ENCODE assay signal across 11 cellular contexts in genomic region chr7:100504031-100504430, GRCh38. TPM values are rescaled to one million over a fixed set of nuclear protein-coding genes. Genes with fewer than 3 reads are reported as not detected.
DNase-seq lines count a peak whose midpoint lies in the region; ATAC-seq, FAIRE-seq and TF ChIP-seq lines count a peak whose summit lies in the region.
"Not testable (repeated sequence)": the region's sequence is repeated elsewhere in the genome, so short reads cannot be mapped to it uniquely, and the experiment has no call there.
"Had no signal": no experiment of that assay in that cellular context is flagged by ENCODE, and none has a peak within 500 bp of the region (broad histone marks: within the 10 kb centered on the region; RNA-seq: fewer than 3 reads in every experiment).

No MANE protein-coding gene starts in this region.

- not testable (repeated sequence) for H3K9me3 ChIP-seq in A549; HCT116 (ENCODE audit: control insufficient read depth in 1 of 2, insufficient read depth in 1 of 2, low read depth in 1 of 2, low read length in 2 of 2); uterus

- TF ChIP-seq CTCF in A549 (IDR thresholded peaks at IDR 0.05); HCT116 (IDR thresholded peaks at IDR 0.05 in 2 of 3, conservative IDR thresholded peaks at IDR 0.05 in 1 of 3; ENCODE audit: borderline replicate concordance in 1 of 3, insufficient read depth in 1 of 3, low read depth in 2 of 3, low read length in 2 of 3); RWPE1 (conservative IDR thresholded peaks at IDR 0.05; ENCODE audit: low read depth); fibroblast of villous mesenchyme (IDR thresholded peaks at IDR 0.05; ENCODE audit: insufficient read depth, low read depth, low read length); nephron progenitor cell (IDR thresholded peaks at IDR 0.05); uterus (IDR thresholded peaks at IDR 0.05): not testable (repeated sequence)

- H4K20me1 ChIP-seq in HCT116 (ENCODE audit: insufficient read depth): not testable (repeated sequence)

- not testable (repeated sequence) for DNase-seq in A549 (ENCODE audit: low read depth in 1 of 2, low spot score in 1 of 2); HCT116 (ENCODE audit: low read depth, low spot score); RWPE1 (ENCODE audit: low spot score); nephron progenitor cell; uterus
- DNase-seq in M059J (ENCODE audit: low read depth): peak; percentile 27
- DNase-seq in amniotic epithelial cell (ENCODE audit: low read depth): peak; percentile 45
- peak; percentile 37 for DNase-seq in fibroblast of villous mesenchyme (ENCODE audit: low read depth)

- not testable (repeated sequence) for H3K36me3 ChIP-seq in HCT116 (ENCODE audit: control insufficient read depth in 1 of 2, insufficient read depth in 2 of 2, low read length in 2 of 2); uterus

- WGBS in A549 (ENCODE audit: missing lambda C conversion rate): 89% methylated on average over 3 of the region's 3 CpGs

- not testable (repeated sequence) for BruUV-seq in HCT116 (replicated peaks; lab: Mats Ljungman, UMichigan)

- H3K27me3 ChIP-seq in HCT116 (ENCODE audit: insufficient read depth, low read length); uterus: not testable (repeated sequence)

- not testable (repeated sequence) for H3K4me3 Mint-ChIP-seq in nephron progenitor cell

- TF ChIP-seq POLR2A in A549 (IDR thresholded peaks at IDR 0.05; ENCODE audit: low read length); HCT116 (IDR thresholded peaks at IDR 0.05; ENCODE audit: borderline replicate concordance, extremely low read depth, insufficient read depth, insufficient read length); uterus (IDR thresholded peaks at IDR 0.05): not testable (repeated sequence)

- H3K9me2 ChIP-seq in HCT116 (ENCODE audit: insufficient read depth): not testable (repeated sequence)

- not testable (repeated sequence) for H3K36me3 Mint-ChIP-seq in nephron progenitor cell (ENCODE audit: low read depth)

- H2AFZ ChIP-seq in HCT116 (ENCODE audit: low read depth, low read length, poor library complexity, severe bottlenecking): peak overlapping the region; percentile 89

- H3K27ac ChIP-seq in A549 (peak overlapping the region; percentile 74 to 78), HCT116 (ENCODE audit: low read depth, low read length) (peak overlapping the region; percentile 83), RWPE1 (peak overlapping the region; percentile 48; the same call in 1 of the 2 replicates), uterus (peak overlapping the region; percentile 54 to 62)

- peaks cover 15% of the 10 kb centered on the region for H3K27me3 Mint-ChIP-seq in nephron progenitor cell (ENCODE audit: low read depth, poor library complexity)

- CTCF ChIA-PET in A549 (lab: Yijun Ruan, JAX): interaction anchor here (0.6 to 1.7 kb wide), 3 partner anchors 15 to 1488 kb away, joined by 3 to 4 read pairs (median 4); no protein-coding TSS in a partner anchor
- CTCF ChIA-PET in HCT116 (lab: Charles Lee): not testable (repeated sequence)
- CTCF ChIA-PET in RWPE1 (lab: Yijun Ruan, JAX): interaction anchor here (0.7 kb wide), 2 partner anchors 21 to 63 kb away, joined by 3 to 4 read pairs; no protein-coding TSS in a partner anchor

- H3K9ac ChIP-seq in HCT116 (ENCODE audit: low read length): peak overlapping the region; percentile 65

- intact Hi-C loops in HCT116 (cut with micrococcal nuclease); uterus (cut with DNase I; ENCODE audit: low total_unique reads): not testable (repeated sequence)

- peaks cover 24% of the 10 kb centered on the region for H3K4me1 ChIP-seq in A549
- peaks cover 29 to 56% of the 10 kb centered on the region in 2 experiments for H3K4me1 ChIP-seq in HCT116 (ENCODE audit: control insufficient read depth in 1 of 2, insufficient read depth in 2 of 2, low read length in 2 of 2)
- not testable (repeated sequence) for H3K4me1 ChIP-seq in uterus

- TF ChIP-seq RAD21 in A549 (conservative IDR thresholded peaks at IDR 0.05 in 1 of 2, IDR thresholded peaks at IDR 0.05 in 1 of 2); HCT116 (IDR thresholded peaks at IDR 0.05; ENCODE audit: low read depth): not testable (repeated sequence)

- H3K4me2 ChIP-seq in A549 (peak overlapping the region; percentile 57), HCT116 (ENCODE audit: low read length) (peak overlapping the region; percentile 94)

- TF ChIP-seq EP300 in A549 (IDR thresholded peaks at IDR 0.05): not testable (repeated sequence)

- peak in 1 of 2 experiments; percentile 49; a peak in 3 of 6 replicates for ATAC-seq in A549
- ATAC-seq in HCT116: not testable (repeated sequence)

- H3K9me3 Mint-ChIP-seq in nephron progenitor cell: not testable (repeated sequence)

- H3K4me3 ChIP-seq in A549; fibroblast of villous mesenchyme (ENCODE audit: low read depth, low read length); uterus: not testable (repeated sequence)
- H3K4me3 ChIP-seq in HCT116 (replicated peaks in 1 of 2; ENCODE audit: low read depth in 1 of 2, low read length in 2 of 2): peak overlapping the region in 1 of 2 experiments; percentile 60; a peak in 1 of 4 replicates

- RAD21 ChIA-PET in HCT116 (lab: Charles Lee; ENCODE audit: low non-redundant PET in 1 of 2, low total read pairs in 2 of 2, uncharacterized antibody in 2 of 2, unreplicated experiment in 2 of 2): not testable (repeated sequence)

- POLR2A ChIA-PET in A549 (lab: Yijun Ruan, JAX): not testable (repeated sequence)
- POLR2A ChIA-PET in HCT116 (lab: Charles Lee) (interaction anchor here (1.4 kb wide), 1 partner anchor 82 kb away, joined by 3 read pairs; the partner anchor contains the start of gene FBXO24), RWPE1 (lab: Yijun Ruan, JAX; ENCODE audit: low non-redundant PET) (interaction anchor here (0.7 kb wide), 1 partner anchor 35 kb away, joined by 3 read pairs; no protein-coding TSS in a partner anchor)

- peak overlapping the region; percentile 23 for H3K27ac Mint-ChIP-seq in nephron progenitor cell

- H3K4me1 Mint-ChIP-seq in nephron progenitor cell: not testable (repeated sequence)

- not testable (repeated sequence) for FAIRE-seq in A549 (lab: Jason Lieb, UNC)

- H3K79me2 ChIP-seq in HCT116 (ENCODE audit: insufficient read depth, low read length): not testable (repeated sequence)

RNA-seq across cellular contexts. Expression of gene NYAP1, which starts 20.3 kb away (rescaled TPM):
- polyA plus RNA-seq in A549 (2011; rRNA removed): 0.32 and 0.47 TPM in 2 replicates
- polyA plus RNA-seq in A549 (2012; cell fraction: cytosol; rRNA removed): 0.70 and 0.96 TPM in 2 replicates
- polyA plus RNA-seq in A549 (2012; cell fraction: nucleus; rRNA removed): 1.6 and 1.9 TPM in 2 replicates
- 1.5 to 3.7 TPM (median 3.1 TPM) in 3 replicates for polyA plus RNA-seq in A549 (2017; fragmentation: RNase III; extraction: RNeasy Plus Mini Kit Qiagen cat#74134 plus additional on column Dnase treatment)
- 0.12 and 0.24 TPM in 2 replicates for polyA minus RNA-seq in A549 (2011; rRNA and poly(A)+ RNA removed)
- total RNA-seq in HCT116 (2021; ENCODE audit: unreplicated experiment): 6.7 TPM
- polyA plus RNA-seq in HCT116 (2012): 4.7 and 5.0 TPM in 2 replicates
- 0.02 TPM in 1 of 2 replicates, not detected in the other for total RNA-seq in M059J (2014; rRNA removed; shearing (Covaris generic))
- total RNA-seq in fibroblast of villous mesenchyme: 0.43 and 0.64 TPM in 2 replicates
- total RNA-seq in uterus: 1 to 10 TPM in 2 of 4 donors, under 1 TPM in 2; 0.29 to 6.5 (median 2.4) TPM
- total RNA-seq: B cell had no signal

RNA-seq across cellular contexts. Expression of gene TSC22D4, which starts 25.0 kb away (rescaled TPM):
- polyA plus RNA-seq in A549 (2011; rRNA removed) (6.2 and 7.9 TPM in 2 replicates), A549 (2017; fragmentation: RNase III; extraction: RNeasy Plus Mini Kit Qiagen cat#74134 plus additional on column Dnase treatment) (20.7 to 28.9 TPM (median 28.3 TPM) in 3 replicates)
- 15.5 and 22.6 TPM in 2 replicates for polyA plus RNA-seq in A549 (2012; cell fraction: cytosol; rRNA removed)
- polyA plus RNA-seq in A549 (2012; cell fraction: nucleus; rRNA removed): 26.1 and 31.1 TPM in 2 replicates
- polyA minus RNA-seq in A549 (2011; rRNA and poly(A)+ RNA removed): 6.5 and 8.2 TPM in 2 replicates
- total RNA-seq in HCT116 (2021; ENCODE audit: unreplicated experiment) (36.9 TPM), fibroblast of villous mesenchyme (26.4 and 30.2 TPM in 2 replicates), uterus (10 to 100 TPM; 17.6 to 40.3 (median 19.5) TPM)
- 24.9 and 27.4 TPM in 2 replicates for polyA plus RNA-seq in HCT116 (2012)
- total RNA-seq in M059J (2014; rRNA removed; shearing (Covaris generic)): 28.1 and 43.6 TPM in 2 replicates

RNA-seq across cellular contexts. Expression of gene AGFG2, which starts 35.0 kb away (rescaled TPM):
- 13.5 and 16.0 TPM in 2 replicates for polyA plus RNA-seq in A549 (2011; rRNA removed)
- 14.0 and 21.0 TPM in 2 replicates for polyA plus RNA-seq in A549 (2012; cell fraction: cytosol; rRNA removed)
- 19.8 and 27.8 TPM in 2 replicates for polyA plus RNA-seq in A549 (2012; cell fraction: nucleus; rRNA removed)
- polyA plus RNA-seq in A549 (2017; fragmentation: RNase III; extraction: RNeasy Plus Mini Kit Qiagen cat#74134 plus additional on column Dnase treatment): 18.0 to 39.3 TPM (median 31.8 TPM) in 3 replicates
- polyA minus RNA-seq in A549 (2011; rRNA and poly(A)+ RNA removed): 12.3 and 20.3 TPM in 2 replicates
- 14.0 TPM for total RNA-seq in HCT116 (2021; ENCODE audit: unreplicated experiment)
- polyA plus RNA-seq in HCT116 (2012): 7.8 and 9.2 TPM in 2 replicates
- total RNA-seq in M059J (2014; rRNA removed; shearing (Covaris generic)): 10.9 and 24.0 TPM in 2 replicates
- total RNA-seq in fibroblast of villous mesenchyme: 7.7 and 19.0 TPM in 2 replicates
- 10 to 100 TPM in 3 of 4 donors, 1 to 10 TPM in 1; 6.8 to 64.4 (median 20.4) TPM for total RNA-seq in uterus

RNA-seq across cellular contexts. Expression of gene SPACDR, which starts 40.0 kb away (rescaled TPM):
- polyA plus RNA-seq in A549 (2011; rRNA removed) (0.17 and 0.40 TPM in 2 replicates), A549 (2017; fragmentation: RNase III; extraction: RNeasy Plus Mini Kit Qiagen cat#74134 plus additional on column Dnase treatment) (0.33 to 0.39 TPM (median 0.34 TPM) in 3 replicates)
- 0.49 and 0.54 TPM in 2 replicates for polyA plus RNA-seq in A549 (2012; cell fraction: cytosol; rRNA removed)
- 0.62 and 0.92 TPM in 2 replicates for polyA plus RNA-seq in A549 (2012; cell fraction: nucleus; rRNA removed)
- not detected in 2 replicates for polyA minus RNA-seq in A549 (2011; rRNA and poly(A)+ RNA removed)
- total RNA-seq in HCT116 (2021; ENCODE audit: unreplicated experiment) (1.7 TPM), fibroblast of villous mesenchyme (not detected in 2 replicates), uterus (10 to 100 TPM in 1 of 4 donors, 1 to 10 TPM in 2, not detected in 1; 1.4 to 22.1 (median 1.8) TPM)
- 1.1 TPM in 2 replicates for polyA plus RNA-seq in HCT116 (2012)
- total RNA-seq in M059J (2014; rRNA removed; shearing (Covaris generic)): 2.4 TPM in 1 of 2 replicates, not detected in the other
- total RNA-seq: H1, H9 had no signal
